Comparison of ENCODE assay signal across 15 cellular contexts in the genomic region with DNA sequence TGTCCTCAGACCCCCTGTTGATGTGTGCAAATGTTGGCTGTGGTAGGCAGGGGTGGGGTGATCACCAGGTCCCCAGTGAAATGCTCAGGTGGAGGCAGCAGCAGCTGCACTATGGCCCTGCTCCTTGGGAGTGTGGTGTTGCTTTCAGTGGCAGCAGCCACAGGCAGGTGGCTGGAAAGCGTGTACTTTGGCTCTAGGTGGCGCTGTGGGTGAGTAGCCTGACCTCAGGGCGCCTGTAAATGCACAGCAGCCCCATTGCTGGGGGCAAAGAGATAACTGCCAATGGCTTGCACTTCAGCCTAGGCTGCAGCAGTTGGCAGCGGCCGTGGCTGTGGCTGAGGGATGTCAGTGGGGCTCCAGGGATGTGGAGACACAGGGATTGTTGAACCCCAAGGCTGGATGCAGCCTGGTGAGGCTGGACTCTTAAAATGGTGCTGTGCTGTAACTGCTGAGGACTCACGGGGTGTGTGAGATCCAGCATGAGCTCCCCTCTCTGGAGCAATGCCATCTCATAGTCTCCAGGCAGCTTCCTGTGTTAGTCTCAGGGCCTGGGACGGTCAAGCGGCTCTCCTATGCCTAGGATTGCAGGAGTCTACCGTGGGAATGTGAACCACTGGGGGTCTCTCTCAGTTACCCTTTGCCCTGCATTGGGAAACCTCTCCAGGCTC.
DNase-seq lines count a peak whose midpoint lies in the region; ATAC-seq and TF ChIP-seq lines count a peak whose summit lies in the region.
"Had no signal": no experiment of that assay in that cellular context is flagged by ENCODE, and none has a peak within 500 bp of the region (broad histone marks: within the 10 kb centered on the region; RNA-seq: fewer than 3 reads in every experiment).

No MANE protein-coding gene starts in this region.

- peak; percentile 62 for ATAC-seq in HG03520 (IDR thresholded peaks at IDR 0.05; ENCODE audit: unreplicated experiment)

- H3K27me3 Mint-ChIP-seq in nephron progenitor cell (ENCODE audit: low read depth, poor library complexity) (no peaks in the 10 kb centered on the region), osteocyte (ENCODE audit: unreplicated experiment) (peaks cover 3% of the 10 kb centered on the region)
- H3K27me3 Mint-ChIP-seq: memory B cell had no signal

- peaks cover 5% of the 10 kb centered on the region for H3K9me3 Mint-ChIP-seq in nephron progenitor cell
- H3K9me3 Mint-ChIP-seq in osteocyte (ENCODE audit: unreplicated experiment) = peaks cover 10% of the 10 kb centered on the region
- H3K9me3 Mint-ChIP-seq: memory B cell had no signal

- no peak overlapping the region for H3K4me3 Mint-ChIP-seq in nephron progenitor cell
- no peak overlapping the region for H3K4me3 Mint-ChIP-seq in osteocyte (ENCODE audit: unreplicated experiment)
- H3K4me3 Mint-ChIP-seq: memory B cell had no signal

- no peak overlapping the region for H3K27ac Mint-ChIP-seq in nephron progenitor cell
- no peak overlapping the region for H3K27ac Mint-ChIP-seq in osteocyte (ENCODE audit: unreplicated experiment)
- H3K27ac Mint-ChIP-seq: memory B cell had no signal

- H3K4me1 Mint-ChIP-seq in nephron progenitor cell = no peaks in the 10 kb centered on the region
- peaks cover 3% of the 10 kb centered on the region for H3K4me1 Mint-ChIP-seq in osteocyte (ENCODE audit: unreplicated experiment)
- H3K4me1 Mint-ChIP-seq: memory B cell had no signal

- DNase-seq in UCSD-AML1 (lab: John Stamatoyannopoulos, UW; ENCODE audit: unreplicated experiment) = peak; percentile 10
- DNase-seq in nephron progenitor cell = peak; percentile 33
- DNase-seq in cerebellum (ENCODE audit: low spot score) = no peak
- no peak for DNase-seq in osteocyte (ENCODE audit: extremely low spot score, unreplicated experiment)
- no peak for DNase-seq in effector CD4-positive, alpha-beta T cell
- DNase-seq: activated CD4-positive, alpha-beta T cell treated with anti-CD3 and anti-CD28 coated beads for 48 hours; amniotic stem cell; NCI-H1105; NCI-H69; occipital lobe; stimulated activated CD4-positive, alpha-beta T cell treated with anti-CD3 and anti-CD28 coated beads, Interleukin-12 subunit alpha, Interleukin-12 subunit beta, amount 100 ng/mL, for 4 hours; SW 1271 had no signal

- H3K36me3 Mint-ChIP-seq in nephron progenitor cell (ENCODE audit: low read depth) (no peaks in the 10 kb centered on the region), osteocyte (ENCODE audit: unreplicated experiment) (no peaks in the 10 kb centered on the region)
- H3K36me3 Mint-ChIP-seq: memory B cell had no signal

- TF ChIP-seq CTCF in GM12873 (IDR thresholded peaks at IDR 0.05; ENCODE audit: insufficient read depth, low read depth, low read length, missing control alignments) = peak; percentile 46
- TF ChIP-seq CTCF in nephron progenitor cell (IDR thresholded peaks at IDR 0.05) = no peak
- no peak for TF ChIP-seq CTCF in osteocyte (IDR thresholded peaks at IDR 0.05)

Comparison
In these comparisons a context has a peak if more than half of its experiments do, and no peak if none do; other contexts are left out.
1. DNase-seq: peak in UCSD-AML1 (single experiment) and nephron progenitor cell (single experiment); none in cerebellum (single experiment), osteocyte (single experiment) and effector CD4-positive, alpha-beta T cell (single experiment).